1 cellular context compared by ENCODE assay signal in the genomic region with DNA sequence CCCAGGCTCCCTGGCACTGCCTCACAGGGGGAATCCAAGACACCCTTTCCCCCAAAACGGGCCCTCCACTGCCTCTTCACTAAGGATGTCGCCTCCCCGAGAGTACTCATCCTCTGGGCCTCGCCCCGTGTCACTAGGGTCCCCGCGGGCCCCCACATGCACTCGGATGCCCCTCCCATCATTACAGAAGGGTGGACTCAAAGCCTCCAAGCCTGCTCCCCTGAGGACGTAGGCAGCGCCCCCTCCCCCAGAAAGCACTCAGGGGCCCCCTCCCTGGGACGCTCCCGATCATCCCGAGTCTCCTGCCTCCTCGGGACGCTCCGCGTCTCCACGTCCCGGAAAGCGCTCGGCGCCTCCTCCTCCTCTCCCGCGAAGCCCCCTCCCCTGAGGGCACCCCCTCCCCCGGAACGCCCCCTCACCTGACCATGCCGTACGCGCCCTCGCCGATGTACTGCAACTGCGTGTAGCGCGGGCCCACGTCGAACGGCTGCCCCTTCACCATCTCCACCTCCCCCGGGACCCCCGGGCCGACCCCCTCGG.
TF ChIP-seq lines count a peak whose summit lies in the region.

No MANE protein-coding gene starts in this region.

TF ChIP-seq in WTC11, 78 proteins besides CTCF, POLR2A, EP300 and RAD21 (continued from another document):
- TF ChIP-seq, protein P1, sequence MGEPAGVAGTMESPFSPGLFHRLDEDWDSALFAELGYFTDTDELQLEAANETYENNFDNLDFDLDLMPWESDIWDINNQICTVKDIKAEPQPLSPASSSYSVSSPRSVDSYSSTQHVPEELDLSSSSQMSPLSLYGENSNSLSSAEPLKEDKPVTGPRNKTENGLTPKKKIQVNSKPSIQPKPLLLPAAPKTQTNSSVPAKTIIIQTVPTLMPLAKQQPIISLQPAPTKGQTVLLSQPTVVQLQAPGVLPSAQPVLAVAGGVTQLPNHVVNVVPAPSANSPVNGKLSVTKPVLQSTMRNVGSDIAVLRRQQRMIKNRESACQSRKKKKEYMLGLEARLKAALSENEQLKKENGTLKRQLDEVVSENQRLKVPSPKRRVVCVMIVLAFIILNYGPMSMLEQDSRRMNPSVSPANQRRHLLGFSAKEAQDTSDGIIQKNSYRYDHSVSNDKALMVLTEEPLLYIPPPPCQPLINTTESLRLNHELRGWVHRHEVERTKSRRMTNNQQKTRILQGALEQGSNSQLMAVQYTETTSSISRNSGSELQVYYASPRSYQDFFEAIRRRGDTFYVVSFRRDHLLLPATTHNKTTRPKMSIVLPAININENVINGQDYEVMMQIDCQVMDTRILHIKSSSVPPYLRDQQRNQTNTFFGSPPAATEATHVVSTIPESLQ (CRISPR knock-in tag; IDR thresholded peaks at IDR 0.05) = no peak
- TF ChIP-seq ATF1 (CRISPR knock-in tag; IDR thresholded peaks at IDR 0.05) (no peak), ZBTB21 (CRISPR knock-in tag; IDR thresholded peaks at IDR 0.05; ENCODE audit: borderline replicate concordance) (no peak), CREM (CRISPR knock-in tag; IDR thresholded peaks at IDR 0.05) (no peak), ZNF232 (CRISPR knock-in tag; IDR thresholded peaks at IDR 0.05) (no peak), KAT7 (CRISPR knock-in tag; IDR thresholded peaks at IDR 0.05; ENCODE audit: borderline replicate concordance) (no peak), SMAD3 (CRISPR knock-in tag; IDR thresholded peaks at IDR 0.05; ENCODE audit: borderline replicate concordance) (no peak), JUN (CRISPR knock-in tag; IDR thresholded peaks at IDR 0.05) (no peak), JAZF1 (CRISPR knock-in tag; IDR thresholded peaks at IDR 0.05) (no peak)
- TF ChIP-seq, protein P2, sequence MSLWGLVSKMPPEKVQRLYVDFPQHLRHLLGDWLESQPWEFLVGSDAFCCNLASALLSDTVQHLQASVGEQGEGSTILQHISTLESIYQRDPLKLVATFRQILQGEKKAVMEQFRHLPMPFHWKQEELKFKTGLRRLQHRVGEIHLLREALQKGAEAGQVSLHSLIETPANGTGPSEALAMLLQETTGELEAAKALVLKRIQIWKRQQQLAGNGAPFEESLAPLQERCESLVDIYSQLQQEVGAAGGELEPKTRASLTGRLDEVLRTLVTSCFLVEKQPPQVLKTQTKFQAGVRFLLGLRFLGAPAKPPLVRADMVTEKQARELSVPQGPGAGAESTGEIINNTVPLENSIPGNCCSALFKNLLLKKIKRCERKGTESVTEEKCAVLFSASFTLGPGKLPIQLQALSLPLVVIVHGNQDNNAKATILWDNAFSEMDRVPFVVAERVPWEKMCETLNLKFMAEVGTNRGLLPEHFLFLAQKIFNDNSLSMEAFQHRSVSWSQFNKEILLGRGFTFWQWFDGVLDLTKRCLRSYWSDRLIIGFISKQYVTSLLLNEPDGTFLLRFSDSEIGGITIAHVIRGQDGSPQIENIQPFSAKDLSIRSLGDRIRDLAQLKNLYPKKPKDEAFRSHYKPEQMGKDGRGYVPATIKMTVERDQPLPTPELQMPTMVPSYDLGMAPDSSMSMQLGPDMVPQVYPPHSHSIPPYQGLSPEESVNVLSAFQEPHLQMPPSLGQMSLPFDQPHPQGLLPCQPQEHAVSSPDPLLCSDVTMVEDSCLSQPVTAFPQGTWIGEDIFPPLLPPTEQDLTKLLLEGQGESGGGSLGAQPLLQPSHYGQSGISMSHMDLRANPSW (CRISPR knock-in tag; conservative IDR thresholded peaks at IDR 0.05; ENCODE audit: low read depth) = no peak
- TF ChIP-seq, protein P3, sequence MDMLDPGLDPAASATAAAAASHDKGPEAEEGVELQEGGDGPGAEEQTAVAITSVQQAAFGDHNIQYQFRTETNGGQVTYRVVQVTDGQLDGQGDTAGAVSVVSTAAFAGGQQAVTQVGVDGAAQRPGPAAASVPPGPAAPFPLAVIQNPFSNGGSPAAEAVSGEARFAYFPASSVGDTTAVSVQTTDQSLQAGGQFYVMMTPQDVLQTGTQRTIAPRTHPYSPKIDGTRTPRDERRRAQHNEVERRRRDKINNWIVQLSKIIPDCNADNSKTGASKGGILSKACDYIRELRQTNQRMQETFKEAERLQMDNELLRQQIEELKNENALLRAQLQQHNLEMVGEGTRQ (CRISPR knock-in tag; IDR thresholded peaks at IDR 0.05) = no peak
